Comparison of ENCODE assay signal across 19 cellular contexts in the genomic region with DNA sequence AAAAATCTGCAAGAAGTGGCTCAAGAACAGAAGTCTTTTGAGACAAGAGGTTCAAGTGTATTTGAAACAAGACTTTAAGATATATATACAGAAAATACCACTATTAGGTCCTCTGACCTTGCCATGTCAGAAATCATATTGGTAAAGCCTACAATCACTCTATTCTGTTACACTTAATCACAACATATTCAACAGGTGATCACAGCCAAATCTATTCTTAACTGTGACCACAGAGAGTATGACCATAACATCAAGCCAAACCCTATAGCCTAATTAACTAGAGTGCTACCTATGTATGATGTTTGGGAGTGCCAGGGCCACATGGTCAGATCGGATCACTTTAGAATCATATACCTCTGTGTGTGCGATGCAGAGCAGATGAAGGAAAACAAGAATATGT. TPM values are rescaled to one million over a fixed set of nuclear protein-coding genes. Genes with fewer than 3 reads are reported as not detected.
DNase-seq lines count a peak whose midpoint lies in the region; ATAC-seq, FAIRE-seq and TF ChIP-seq lines count a peak whose summit lies in the region.
"Had no signal": no experiment of that assay in that cellular context is flagged by ENCODE, and none has a peak within 500 bp of the region (broad histone marks: within the 10 kb centered on the region; RNA-seq: fewer than 3 reads in every experiment).

No MANE protein-coding gene starts in this region.

- H3K27ac ChIP-seq in H9 (ENCODE audit: insufficient read length, low read depth, low read length) = no peak overlapping the region
- H3K27ac ChIP-seq in astrocyte (ENCODE audit: low read depth, low read length) = no peak overlapping the region
- H3K27ac ChIP-seq in psoas muscle = peak overlapping the region; percentile 24
- H3K27ac ChIP-seq in adrenal gland = no peak overlapping the region
- H3K27ac ChIP-seq: cardiac muscle cell, heart right ventricle, KMS-11, right atrium auricular region had no signal

- H3K4me2 ChIP-seq in H9 (ENCODE audit: insufficient read depth, insufficient read length, low read length) (no peak overlapping the region), astrocyte (ENCODE audit: low read length) (no peak overlapping the region)
- H3K4me2 ChIP-seq: KMS-11 had no signal

- no peaks in the 10 kb centered on the region for H3K9me3 Mint-ChIP-seq in activated CD4-positive, alpha-beta T cell treated with anti-CD3 and anti-CD28 coated beads, Interleukin-2, amount 10 ng/mL, durations not matched to agents 24 days and 14 days
- H3K9me3 Mint-ChIP-seq in H9 = no peaks in the 10 kb centered on the region
- no peaks in the 10 kb centered on the region for H3K9me3 Mint-ChIP-seq in astrocyte (ENCODE audit: unreplicated experiment)

- H3K9ac ChIP-seq in H9 (ENCODE audit: extremely low read depth, insufficient read length, low read length) (no peak overlapping the region), astrocyte (ENCODE audit: low read length) (no peak overlapping the region)
- H3K9ac ChIP-seq: KMS-11 had no signal

- no peak overlapping the region for H2BK5ac ChIP-seq in H9 (ENCODE audit: insufficient read length, low read length)

- peaks cover 20% of the 10 kb centered on the region for H3K4me1 Mint-ChIP-seq in activated CD4-positive, alpha-beta T cell treated with anti-CD3 and anti-CD28 coated beads, Interleukin-2, amount 10 ng/mL, durations not matched to agents 24 days and 14 days
- H3K4me1 Mint-ChIP-seq in H9 (peaks cover 3 to 6% of the 10 kb centered on the region in 2 experiments), astrocyte (ENCODE audit: low read depth, unreplicated experiment) (no peaks in the 10 kb centered on the region)

- WGBS in H9 (ENCODE audit: extremely low coverage, insufficient read length, low lambda C conversion rate) = no CpG with 5 or more reads among the region's 2 CpGs
- 91 to 98% (median 95%) methylated on average over 2 of the region's 2 CpGs for WGBS in psoas muscle, 3 donors
- WGBS in adrenal gland, 4 donors = 93 to 100% (median 95%) methylated on average over 2 of the region's 2 CpGs

- H3K23me2 ChIP-seq in H9 (ENCODE audit: insufficient read length, low read depth, low read length, poor library complexity, severe bottlenecking) = no peaks in the 10 kb centered on the region

- no peak overlapping the region for H4K91ac ChIP-seq in H9 (ENCODE audit: insufficient read length, low read depth, low read length)

- H3K79me1 ChIP-seq in H9 (ENCODE audit: insufficient read depth, low read depth, low read length, poor library complexity, severe bottlenecking) = no peaks in the 10 kb centered on the region

- H3K4me3 Mint-ChIP-seq in activated CD4-positive, alpha-beta T cell treated with anti-CD3 and anti-CD28 coated beads, Interleukin-2, amount 10 ng/mL, durations not matched to agents 24 days and 14 days = peak overlapping the region; percentile 51
- H3K4me3 Mint-ChIP-seq in H9 = peak overlapping the region in 1 of 2 experiments; percentile 21; a peak in 1 of 5 replicates
- no peak overlapping the region for H3K4me3 Mint-ChIP-seq in astrocyte (ENCODE audit: unreplicated experiment)

- no peak overlapping the region for H2BK120ac ChIP-seq in H9 (ENCODE audit: low read depth, low read length, poor library complexity, severe bottlenecking)

- no peak for DNase-seq in activated CD4-positive, alpha-beta T cell treated with anti-CD3 and anti-CD28 coated beads, Interleukin-2, amount 10 ng/mL, durations not matched to agents 24 days and 14 days
- DNase-seq in activated CD4-positive, alpha-beta T cell treated with anti-CD3 and anti-CD28 coated beads, Interleukin-2, amount 50 U/mL, for 48 hours = no peak
- DNase-seq in H9 = no peak
- no peak for DNase-seq in astrocyte (ENCODE audit: low read depth)
- no peak for DNase-seq in psoas muscle
- no peak for DNase-seq in adrenal gland
- DNase-seq in effector CD4-positive, alpha-beta T cell = no peak
- no peak for DNase-seq in HTR-8/SVneo (ENCODE audit: insufficient read length, low spot score)
- DNase-seq: activated CD4-positive, alpha-beta T cell treated with anti-CD3 and anti-CD28 coated beads, Interleukin-2, amount 50 U/mL, for 4 hours; dermis blood vessel endothelial cell; heart right ventricle; NCI-H1694 treated with DMSO at 0.1 percent for 48 hours; nucleus accumbens; stimulated activated CD8-positive, alpha-beta memory T cell treated with anti-CD3 and anti-CD28 coated beads, Interleukin-4, amount 100 ng/mL, for 48 hours had no signal

- H2BK20ac ChIP-seq in H9 (ENCODE audit: low read depth, low read length, poor library complexity, severe bottlenecking) = no peak overlapping the region

- H3T11ph ChIP-seq in H9 (ENCODE audit: low read length) = no peak overlapping the region

- H2AFZ ChIP-seq in H9 (ENCODE audit: low read length) (no peak overlapping the region), astrocyte (ENCODE audit: low read depth, low read length) (no peak overlapping the region)

- H3K27me3 ChIP-seq in H9 (ENCODE audit: insufficient read depth, low read length) (no peaks in the 10 kb centered on the region), astrocyte (ENCODE audit: insufficient read depth, low read length) (no peaks in the 10 kb centered on the region), psoas muscle (ENCODE audit: insufficient read depth in 3 of 3, low read length in 2 of 3) (no peaks in the 10 kb centered on the region), adrenal gland (no peaks in the 10 kb centered on the region)
- H3K27me3 ChIP-seq: cardiac muscle cell, heart right ventricle, right atrium auricular region had no signal

- H2AK5ac ChIP-seq in H9 (ENCODE audit: insufficient read length, low read length) = no peak overlapping the region

- no peak overlapping the region for H3K4ac ChIP-seq in H9 (ENCODE audit: low read depth, low read length)

- ATAC-seq in psoas muscle = no peak
- ATAC-seq: heart right ventricle, left lobe of liver had no signal

- FAIRE-seq in astrocyte (lab: Jason Lieb, UNC) = no peak
- no peak for FAIRE-seq in HTR-8/SVneo (lab: Jason Lieb, UNC)
- FAIRE-seq: A204.1 had no signal

- H3K23ac ChIP-seq in H9 (ENCODE audit: insufficient read length, low read depth, low read length) = peak overlapping the region; percentile 40

- H3K27me3 Mint-ChIP-seq in activated CD4-positive, alpha-beta T cell treated with anti-CD3 and anti-CD28 coated beads, Interleukin-2, amount 10 ng/mL, durations not matched to agents 24 days and 14 days = peaks cover 4% of the 10 kb centered on the region
- H3K27me3 Mint-ChIP-seq in H9 (ENCODE audit: low read depth) = no peaks in the 10 kb centered on the region
- H3K27me3 Mint-ChIP-seq in astrocyte (ENCODE audit: low read depth, unreplicated experiment) = no peaks in the 10 kb centered on the region

- H3K4me1 ChIP-seq in H9 (ENCODE audit: insufficient read depth, low read length) = no peaks in the 10 kb centered on the region
- no peaks in the 10 kb centered on the region for H3K4me1 ChIP-seq in astrocyte (ENCODE audit: insufficient read depth, low read length)
- H3K4me1 ChIP-seq in psoas muscle = peaks cover 13% of the 10 kb centered on the region
- H3K4me1 ChIP-seq in adrenal gland (replicated peaks in 1 of 2) = peaks cover 0 to 42% of the 10 kb centered on the region in 2 donors

- no peak overlapping the region for H3K56ac ChIP-seq in H9 (ENCODE audit: insufficient read length, low read depth, low read length)

- no peak overlapping the region for H3K18ac ChIP-seq in H9 (ENCODE audit: insufficient read length, low read depth, low read length)

- no peaks in the 10 kb centered on the region for H3K79me2 ChIP-seq in H9 (ENCODE audit: insufficient read depth, low read length)
- peaks cover 15% of the 10 kb centered on the region for H3K79me2 ChIP-seq in astrocyte (ENCODE audit: insufficient read depth, low read length)

- H3K4me3 ChIP-seq in astrocyte (ENCODE audit: insufficient read depth, low read depth, low read length) = no peak overlapping the region
- H3K4me3 ChIP-seq in psoas muscle = no peak overlapping the region
- H3K4me3 ChIP-seq in adrenal gland = no peak overlapping the region
- H3K4me3 ChIP-seq: cardiac muscle cell, heart right ventricle, right atrium auricular region had no signal

- no peak overlapping the region for H3K14ac ChIP-seq in H9 (ENCODE audit: insufficient read depth, low read length)

- intact Hi-C loops in activated CD4-positive, alpha-beta T cell treated with anti-CD3 and anti-CD28 coated beads, Interleukin-2, amount 10 ng/mL, durations not matched to agents 24 days and 14 days (cut with micrococcal nuclease) = loop anchor here (5.0 kb wide), 1 partner anchor 385 kb away; the partner anchor contains the start of gene TTC14
- intact Hi-C loops in psoas muscle (cut with DNase I) = loop anchor here (5.0 kb wide), 2 partner anchors 75 to 185 kb away; partner anchors contain the start of gene FXR1 (in 1 of the 2)
- intact Hi-C loops in adrenal gland (cut with DNase I) = no loop called here

- no peak for TF ChIP-seq POLR2A in adrenal gland (IDR thresholded peaks at IDR 0.05)

- no peak overlapping the region for H4K5ac ChIP-seq in H9 (ENCODE audit: insufficient read length, low read depth, low read length)

- H3K36me3 ChIP-seq in astrocyte (ENCODE audit: insufficient read depth, low read length) (peaks cover 3% of the 10 kb centered on the region), psoas muscle (ENCODE audit: insufficient read depth in 1 of 2, low read depth in 1 of 2) (peaks cover 3 to 55% of the 10 kb centered on the region in 2 donors), adrenal gland (replicated peaks in 1 of 2) (peaks cover 0 to 24% of the 10 kb centered on the region in 2 donors)

- no peak overlapping the region for H3K27ac Mint-ChIP-seq in activated CD4-positive, alpha-beta T cell treated with anti-CD3 and anti-CD28 coated beads, Interleukin-2, amount 10 ng/mL, durations not matched to agents 24 days and 14 days
- H3K27ac Mint-ChIP-seq in H9 (no peak overlapping the region; a peak in 1 of 7 replicates), astrocyte (ENCODE audit: unreplicated experiment) (peak overlapping the region; percentile 11)

- peaks cover 19% of the 10 kb centered on the region for H3K36me3 Mint-ChIP-seq in activated CD4-positive, alpha-beta T cell treated with anti-CD3 and anti-CD28 coated beads, Interleukin-2, amount 10 ng/mL, durations not matched to agents 24 days and 14 days (ENCODE audit: low read depth)
- H3K36me3 Mint-ChIP-seq in H9 (ENCODE audit: insufficient read depth in 1 of 3, low read depth in 3 of 3) (peaks cover 6 to 34% (median 28%) of the 10 kb centered on the region in 3 experiments; a peak in 6 of 7 replicates), astrocyte (ENCODE audit: low read depth, unreplicated experiment) (peaks cover 2% of the 10 kb centered on the region)

- H2BK12ac ChIP-seq in H9 (ENCODE audit: insufficient read length, low read depth, low read length) = no peak overlapping the region

- no peak overlapping the region for H2BK15ac ChIP-seq in H9 (ENCODE audit: low read depth, low read length)

- TF ChIP-seq CTCF in H9 (conservative IDR thresholded peaks at IDR 0.05) = no peak
- no peak for TF ChIP-seq CTCF in astrocyte (IDR thresholded peaks at IDR 0.05; ENCODE audit: insufficient read depth, low read depth, low read length)
- no peak for TF ChIP-seq CTCF in psoas muscle (IDR thresholded peaks at IDR 0.05)
- no peak for TF ChIP-seq CTCF in adrenal gland (IDR thresholded peaks at IDR 0.05)

- H4K20me1 ChIP-seq in H9 (ENCODE audit: control insufficient read depth, insufficient read depth, insufficient read length) = no peaks in the 10 kb centered on the region
- no peaks in the 10 kb centered on the region for H4K20me1 ChIP-seq in astrocyte (ENCODE audit: insufficient read depth, low read length)

- H3K9me3 ChIP-seq in H9 (ENCODE audit: control insufficient read depth, low read depth, low read length) (no peaks in the 10 kb centered on the region), astrocyte (ENCODE audit: insufficient read depth, low read depth, low read length) (no peaks in the 10 kb centered on the region), psoas muscle (no peaks in the 10 kb centered on the region), adrenal gland (replicated peaks in 1 of 3) (no peaks in the 10 kb centered on the region)
- H3K9me3 ChIP-seq: heart right ventricle, right atrium auricular region had no signal

- H4K8ac ChIP-seq in H9 (replicated peaks; ENCODE audit: insufficient read length, low read depth, low read length) = no peak overlapping the region

RNA-seq across cellular contexts. Expression of gene DNAJC19, which starts 2.2 kb away (rescaled TPM):
- total RNA-seq in activated CD4-positive, alpha-beta T cell treated with anti-CD3 and anti-CD28 coated beads, Interleukin-2, amount 10 ng/mL, durations not matched to agents 24 days and 14 days = 53.7 and 62.6 TPM in 2 replicates
- total RNA-seq in H9 (2021) = 79.9 and 82.0 TPM in 2 replicates
- 43.2 and 46.7 TPM in 2 replicates for total RNA-seq in astrocyte
- 10 to 100 TPM; 61.1 to 90.3 (median 76.4) TPM for total RNA-seq in psoas muscle
- polyA plus RNA-seq in psoas muscle = 10 to 100 TPM; 37.3 to 77.7 (median 56.3) TPM
- 100 to 1,000 TPM in 1 of 8 donors, 10 to 100 TPM in 7; 29.4 to 119 (median 65.7) TPM for total RNA-seq in adrenal gland
- 100 to 1,000 TPM in 1 of 3 donors, 10 to 100 TPM in 2; 57.6 to 101 (median 79.4) TPM for polyA plus RNA-seq in adrenal gland

Comparison
In these comparisons a context has a peak if more than half of its experiments do, and no peak if none do; other contexts are left out.
1. intact Hi-C loops: an anchor here in activated CD4-positive, alpha-beta T cell treated with anti-CD3 and anti-CD28 coated beads, Interleukin-2, amount 10 ng/mL, durations not matched to agents 24 days and 14 days (5.0 kb wide) and psoas muscle (5.0 kb wide); none called in adrenal gland.